In the genomic region with DNA sequence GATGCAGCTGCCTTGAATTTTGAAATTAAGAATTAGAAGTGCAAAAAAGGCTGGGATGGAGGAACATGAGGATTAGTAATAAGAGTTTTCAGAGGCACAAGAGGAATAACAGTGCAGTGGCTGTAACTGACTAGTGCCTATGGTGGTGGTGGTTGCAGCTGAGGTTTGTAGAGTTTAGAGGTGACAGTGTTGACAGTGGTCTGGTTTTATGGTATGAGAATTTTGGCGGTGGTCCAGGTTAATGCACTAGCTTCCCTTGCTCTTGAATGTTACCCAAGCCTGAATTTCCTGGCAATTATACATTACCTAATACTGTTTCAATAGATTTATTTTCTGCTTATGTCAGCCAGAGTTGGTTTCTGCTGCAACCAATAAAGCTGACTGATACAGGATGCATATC, we compare ENCODE assay signal across 19 cellular contexts.
DNase-seq lines count a peak whose midpoint lies in the region; ATAC-seq and TF ChIP-seq lines count a peak whose summit lies in the region.
"Had no signal": no experiment of that assay in that cellular context is flagged by ENCODE, and none has a peak within 500 bp of the region (broad histone marks: within the 10 kb centered on the region; RNA-seq: fewer than 3 reads in every experiment).

No MANE protein-coding gene starts in this region.

- no peak overlapping the region for H3K9ac ChIP-seq in GM23248
- no peak overlapping the region for H3K9ac ChIP-seq in SK-N-SH
- H3K9ac ChIP-seq: BLaER1 treated with 17β-estradiol and CSF1 and Interleukin-3, amounts not matched to agents 10 nM and 100 nM had no signal

- no peak overlapping the region for H3K4me3 Mint-ChIP-seq in activated CD4-positive, alpha-beta memory T cell treated with anti-CD3 and anti-CD28 coated beads for 36 hours
- no peak overlapping the region for H3K4me3 Mint-ChIP-seq in effector memory CD8-positive, alpha-beta T cell
- H3K4me3 Mint-ChIP-seq: dendritic cell treated with granulocyte-macrophage colony-stimulating factor and Interleukin-4, amounts not matched to agents 40 ng/mL and 50 ng/mL, for 4 days; naive B cell had no signal

- H3K4me1 ChIP-seq in GM23248 (ENCODE audit: insufficient read depth), result 0 out of 2 replicates have a peak, but pooled peaks cover 6% of the 10 kb centered on the region
- H3K4me1 ChIP-seq in SK-N-SH (ENCODE audit: control insufficient read depth in 1 of 2, insufficient read depth in 2 of 2, low read depth in 1 of 2, low read length in 1 of 2), result no peaks in the 10 kb centered on the region; a peak in 2 of 4 replicates
- no peaks in the 10 kb centered on the region for H3K4me1 ChIP-seq in ascending aorta
- H3K4me1 ChIP-seq: BLaER1 treated with 17β-estradiol and CSF1 and Interleukin-3, amounts not matched to agents 10 nM and 100 nM; esophagus muscularis mucosa; left lung had no signal

- H2AFZ ChIP-seq in GM23248 (no peak overlapping the region), SK-N-SH (ENCODE audit: low read depth) (no peak overlapping the region)

- H3K36me3 ChIP-seq in GM23248 (ENCODE audit: low read depth) (no peaks in the 10 kb centered on the region), SK-N-SH (replicated peaks in 1 of 2; ENCODE audit: control insufficient read depth in 1 of 2, insufficient read depth in 2 of 2, low read length in 1 of 2) (no peaks in the 10 kb centered on the region), ascending aorta (no peaks in the 10 kb centered on the region)
- H3K36me3 ChIP-seq: BLaER1 treated with 17β-estradiol and CSF1 and Interleukin-3, amounts not matched to agents 10 nM and 100 nM; esophagus muscularis mucosa; left lung had no signal

- intact Hi-C loops in activated CD4-positive, alpha-beta memory T cell treated with anti-CD3 and anti-CD28 coated beads for 36 hours (cut with micrococcal nuclease), result no loop called here
- intact Hi-C loops in dorsolateral prefrontal cortex (cut with DNase I), result no loop called here
- intact Hi-C loops in ascending aorta (cut with DNase I), result no loop called here

- H3F3A ChIP-seq in GM23248 (ENCODE audit: insufficient read depth) (no peaks in the 10 kb centered on the region), SK-N-SH (replicated peaks; ENCODE audit: insufficient read depth) (no peaks in the 10 kb centered on the region)

- POLR2A ChIA-PET in SK-N-SH (lab: Yijun Ruan, JAX), result no interaction called here
- POLR2A ChIA-PET in activated CD4-positive, alpha-beta memory T cell treated with anti-CD3 and anti-CD28 coated beads for 36 hours (lab: Charles Lee), result no interaction called here

- DNase-seq in GM23248, result peak; percentile 20
- DNase-seq in NCI-H2107 treated with DMSO at 0.1 percent for 48 hours (lab: John Stamatoyannopoulos, UW; ENCODE audit: unreplicated experiment), result peak; percentile 71
- peak; percentile 17 for DNase-seq in SK-N-SH
- peak; percentile 65 for DNase-seq in myocyte (ENCODE audit: low read depth)
- DNase-seq in activated CD4-positive, alpha-beta memory T cell treated with anti-CD3 and anti-CD28 coated beads for 36 hours, result no peak
- no peak for DNase-seq in dorsolateral prefrontal cortex
- DNase-seq in effector memory CD8-positive, alpha-beta T cell, result no peak
- no peak for DNase-seq in ascending aorta (ENCODE audit: low spot score in 2 of 2)
- DNase-seq: activated CD4-positive, alpha-beta T cell treated with anti-CD3 and anti-CD28 coated beads, Interleukin-2, amount 50 U/mL, for 4 hours; amniotic stem cell; H7; left lung; MV-4-11; naive B cell; SIG-M5; T1000 had no signal

- H4K20me1 ChIP-seq in GM23248 (ENCODE audit: insufficient read depth) (no peaks in the 10 kb centered on the region), SK-N-SH (ENCODE audit: insufficient read depth) (no peaks in the 10 kb centered on the region)
- H4K20me1 ChIP-seq: BLaER1 treated with 17β-estradiol and CSF1 and Interleukin-3, amounts not matched to agents 10 nM and 100 nM had no signal

- no peak for ATAC-seq in effector memory CD8-positive, alpha-beta T cell (replicated peaks)
- ATAC-seq: left lung had no signal

- no peak overlapping the region for H3K27ac Mint-ChIP-seq in activated CD4-positive, alpha-beta memory T cell treated with anti-CD3 and anti-CD28 coated beads for 36 hours
- H3K27ac Mint-ChIP-seq in effector memory CD8-positive, alpha-beta T cell, result no peak overlapping the region
- H3K27ac Mint-ChIP-seq: dendritic cell treated with granulocyte-macrophage colony-stimulating factor and Interleukin-4, amounts not matched to agents 40 ng/mL and 50 ng/mL, for 4 days; naive B cell had no signal

- TF ChIP-seq CTCF in SK-N-SH (IDR thresholded peaks at IDR 0.05) (no peak), dorsolateral prefrontal cortex (IDR thresholded peaks at IDR 0.05 in 54 of 56, conservative IDR thresholded peaks at IDR 0.05 in 2 of 56; ENCODE audit: low read depth in 1 of 56, partially characterized antibody in 56 of 56) (no peak), ascending aorta (IDR thresholded peaks at IDR 0.05) (no peak)

- H3K27me3 ChIP-seq in GM23248 (replicated peaks; ENCODE audit: insufficient read depth), result no peaks in the 10 kb centered on the region
- no peaks in the 10 kb centered on the region for H3K27me3 ChIP-seq in SK-N-SH (ENCODE audit: insufficient read depth)
- H3K27me3 ChIP-seq in dorsolateral prefrontal cortex, result no peaks in the 10 kb centered on the region
- H3K27me3 ChIP-seq in ascending aorta, result no peaks in the 10 kb centered on the region
- H3K27me3 ChIP-seq: BLaER1 treated with 17β-estradiol and CSF1 and Interleukin-3, amounts not matched to agents 10 nM and 100 nM; esophagus muscularis mucosa; left lung had no signal

- TF ChIP-seq EP300 in SK-N-SH (IDR thresholded peaks at IDR 0.05; ENCODE audit: borderline replicate concordance in 1 of 2, low read depth in 1 of 2, low read length in 1 of 2), result no peak

- H3K4me2 ChIP-seq in GM23248 (ENCODE audit: unreplicated experiment) (no peak overlapping the region), SK-N-SH (no peak overlapping the region)
- H3K4me2 ChIP-seq: BLaER1 treated with 17β-estradiol and CSF1 and Interleukin-3, amounts not matched to agents 10 nM and 100 nM had no signal

- H3K9me3 ChIP-seq in GM23248 (ENCODE audit: low read depth), result no peaks in the 10 kb centered on the region
- no peaks in the 10 kb centered on the region for H3K9me3 ChIP-seq in SK-N-SH
- no peaks in the 10 kb centered on the region for H3K9me3 ChIP-seq in ascending aorta
- H3K9me3 ChIP-seq: esophagus muscularis mucosa, left lung had no signal

- H3K36me3 Mint-ChIP-seq in activated CD4-positive, alpha-beta memory T cell treated with anti-CD3 and anti-CD28 coated beads for 36 hours, result no peaks in the 10 kb centered on the region
- no peaks in the 10 kb centered on the region for H3K36me3 Mint-ChIP-seq in effector memory CD8-positive, alpha-beta T cell (ENCODE audit: insufficient read depth)
- H3K36me3 Mint-ChIP-seq: naive B cell had no signal

- H3K79me2 ChIP-seq in GM23248 (ENCODE audit: insufficient read depth), result no peaks in the 10 kb centered on the region
- H3K79me2 ChIP-seq in SK-N-SH (ENCODE audit: insufficient read depth), result no peaks in the 10 kb centered on the region

- no peaks in the 10 kb centered on the region for H3K4me1 Mint-ChIP-seq in activated CD4-positive, alpha-beta memory T cell treated with anti-CD3 and anti-CD28 coated beads for 36 hours (ENCODE audit: low read depth)
- H3K4me1 Mint-ChIP-seq in effector memory CD8-positive, alpha-beta T cell (ENCODE audit: low read depth in 2 of 2), result no peaks in the 10 kb centered on the region
- H3K4me1 Mint-ChIP-seq: naive B cell had no signal

- CTCF ChIA-PET in SK-N-SH (lab: Yijun Ruan, JAX), result no interaction called here
- CTCF ChIA-PET in activated CD4-positive, alpha-beta memory T cell treated with anti-CD3 and anti-CD28 coated beads for 36 hours (lab: Charles Lee), result no interaction called here

- TF ChIP-seq RAD21 in SK-N-SH (IDR thresholded peaks at IDR 0.05; ENCODE audit: low read length), result no peak

- no peak overlapping the region for H3K4me3 ChIP-seq in GM23248
- H3K4me3 ChIP-seq in SK-N-SH (ENCODE audit: low read depth in 2 of 2, low read length in 1 of 2), result no peak overlapping the region
- H3K4me3 ChIP-seq in dorsolateral prefrontal cortex, result no peak overlapping the region
- no peak overlapping the region for H3K4me3 ChIP-seq in ascending aorta
- H3K4me3 ChIP-seq: BLaER1 treated with 17β-estradiol and CSF1 and Interleukin-3, amounts not matched to agents 10 nM and 100 nM; esophagus muscularis mucosa; left lung had no signal

- no peaks in the 10 kb centered on the region for H3K9me3 Mint-ChIP-seq in activated CD4-positive, alpha-beta memory T cell treated with anti-CD3 and anti-CD28 coated beads for 36 hours
- H3K9me3 Mint-ChIP-seq in effector memory CD8-positive, alpha-beta T cell, result peaks cover 0 to 3% of the 10 kb centered on the region in 2 donors
- H3K9me3 Mint-ChIP-seq: dendritic cell treated with granulocyte-macrophage colony-stimulating factor and Interleukin-4, amounts not matched to agents 40 ng/mL and 50 ng/mL, for 4 days had no signal

- no peaks in the 10 kb centered on the region for H3K9me2 ChIP-seq in GM23248 (ENCODE audit: insufficient read depth)
- no peaks in the 10 kb centered on the region for H3K9me2 ChIP-seq in SK-N-SH

- H3K27ac ChIP-seq in GM23248 (no peak overlapping the region), SK-N-SH (ENCODE audit: low read depth in 2 of 2, low read length in 1 of 2) (no peak overlapping the region), dorsolateral prefrontal cortex (no peak overlapping the region), ascending aorta (no peak overlapping the region)
- H3K27ac ChIP-seq: BLaER1 treated with 17β-estradiol and CSF1 and Interleukin-3, amounts not matched to agents 10 nM and 100 nM; esophagus muscularis mucosa; left lung had no signal

- in situ Hi-C loops in GM23248 (cut with MboI), result no loop called here

- no peaks in the 10 kb centered on the region for H3K27me3 Mint-ChIP-seq in activated CD4-positive, alpha-beta memory T cell treated with anti-CD3 and anti-CD28 coated beads for 36 hours
- H3K27me3 Mint-ChIP-seq in effector memory CD8-positive, alpha-beta T cell, result no peaks in the 10 kb centered on the region
- H3K27me3 Mint-ChIP-seq: dendritic cell treated with granulocyte-macrophage colony-stimulating factor and Interleukin-4, amounts not matched to agents 40 ng/mL and 50 ng/mL, for 4 days; naive B cell had no signal

- WGBS in GM23248 (ENCODE audit: low coverage in 1 of 2, low lambda C conversion rate in 2 of 2, missing lambda C conversion rate in 2 of 2), 2 experiments, result 7 to 11% methylated on average over 1 of the region's 1 CpG
- WGBS in SK-N-SH (ENCODE audit: low lambda C conversion rate), result 0% methylated on average over 1 of the region's 1 CpG

TF ChIP-seq in SK-N-SH, 30 proteins besides CTCF, POLR2A, EP300 and RAD21 (continues in another document):
- TF ChIP-seq, protein P1, sequence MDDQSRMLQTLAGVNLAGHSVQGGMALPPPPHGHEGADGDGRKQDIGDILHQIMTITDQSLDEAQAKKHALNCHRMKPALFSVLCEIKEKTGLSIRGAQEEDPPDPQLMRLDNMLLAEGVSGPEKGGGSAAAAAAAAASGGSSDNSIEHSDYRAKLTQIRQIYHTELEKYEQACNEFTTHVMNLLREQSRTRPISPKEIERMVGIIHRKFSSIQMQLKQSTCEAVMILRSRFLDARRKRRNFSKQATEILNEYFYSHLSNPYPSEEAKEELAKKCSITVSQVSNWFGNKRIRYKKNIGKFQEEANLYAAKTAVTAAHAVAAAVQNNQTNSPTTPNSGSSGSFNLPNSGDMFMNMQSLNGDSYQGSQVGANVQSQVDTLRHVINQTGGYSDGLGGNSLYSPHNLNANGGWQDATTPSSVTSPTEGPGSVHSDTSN (IDR thresholded peaks at IDR 0.05), result 0 out of 2 replicates have a peak, but pooled peaks have one; percentile 22

Comparison
In these comparisons a context has a peak if more than half of its experiments do, and no peak if none do; other contexts are left out.
1. DNase-seq: peak in GM23248 (single experiment), NCI-H2107 treated with DMSO at 0.1 percent for 48 hours (single experiment), SK-N-SH (single experiment) and myocyte (single experiment); none in activated CD4-positive, alpha-beta memory T cell treated with anti-CD3 and anti-CD28 coated beads for 36 hours (single experiment), dorsolateral prefrontal cortex (0 of 10), effector memory CD8-positive, alpha-beta T cell (0 of 3) and ascending aorta (0 of 2).